26 cellular contexts compared by ENCODE assay signal in genomic region chr7:104175336-104175984, GRCh38. TPM values are rescaled to one million over a fixed set of nuclear protein-coding genes. Genes with fewer than 3 reads are reported as not detected.
DNase-seq lines count a peak whose midpoint lies in the region; ATAC-seq, FAIRE-seq and TF ChIP-seq lines count a peak whose summit lies in the region.
"Had no signal": no experiment of that assay in that cellular context is flagged by ENCODE, and none has a peak within 500 bp of the region (broad histone marks: within the 10 kb centered on the region; RNA-seq: fewer than 3 reads in every experiment).

No MANE protein-coding gene starts in this region.

- TF ChIP-seq RAD21 in IMR-90 (IDR thresholded peaks at IDR 0.05; ENCODE audit: low read length) (no peak), H1 (IDR thresholded peaks at IDR 0.05 in 1 of 2, conservative IDR thresholded peaks at IDR 0.05 in 1 of 2; ENCODE audit: low read depth in 2 of 2, low read length in 2 of 2) (no peak)

- H3K79me1 ChIP-seq in IMR-90 (ENCODE audit: low read depth in 1 of 2, low read length in 2 of 2), result no peaks in the 10 kb centered on the region
- no peaks in the 10 kb centered on the region for H3K79me1 ChIP-seq in H1 (ENCODE audit: low read depth, low read length)

- no peak overlapping the region for H2BK15ac ChIP-seq in IMR-90 (ENCODE audit: low read depth, low read length)
- no peak overlapping the region for H2BK15ac ChIP-seq in H1 (ENCODE audit: low read length)

- no peak overlapping the region for H3K23ac ChIP-seq in IMR-90 (ENCODE audit: low read depth, low read length)
- no peak overlapping the region for H3K23ac ChIP-seq in H1 (ENCODE audit: insufficient read length)

- peak overlapping the region in 1 of 11 experiments; percentile 24; a peak in 1 of 22 replicates for H3K27ac ChIP-seq in BLaER1 treated with 17β-estradiol and CSF1 and Interleukin-3, amounts not matched to agents 10 nM and 100 nM
- H3K27ac ChIP-seq in IMR-90 (ENCODE audit: insufficient read depth, low read length) (no peak overlapping the region), H1 (ENCODE audit: low read depth, low read length) (no peak overlapping the region), mucosa of rectum (ENCODE audit: low read depth in 2 of 2, low read length in 2 of 2) (peak overlapping the region; percentile 18 to 70), right atrium auricular region (no peak overlapping the region)
- H3K27ac ChIP-seq: A549, dorsolateral prefrontal cortex, RWPE1, suprapubic skin had no signal

- TF ChIP-seq POLR2A in IMR-90 (IDR thresholded peaks at IDR 0.05; ENCODE audit: low read depth, low read length), result no peak
- TF ChIP-seq POLR2A in H1 (IDR thresholded peaks at IDR 0.05; ENCODE audit: control extremely low read depth in 1 of 2, low read depth in 2 of 2, low read length in 2 of 2), result no peak

- CTCF ChIA-PET in IMR-90 (lab: Yijun Ruan, JAX) (interaction anchor here (1.4 kb wide), 1 partner anchor 12 kb away, joined by 3 read pairs; no protein-coding TSS in a partner anchor), H1 (lab: Charles Lee; ENCODE audit: partially characterized antibody) (interaction anchor here (0.6 to 1.2 kb wide), 2 partner anchors 602 to 728 kb away, joined by 3 read pairs; no protein-coding TSS in a partner anchor)

- H4K8ac ChIP-seq in IMR-90 (ENCODE audit: low read depth in 2 of 2, low read length in 2 of 2), result no peak overlapping the region
- no peak overlapping the region for H4K8ac ChIP-seq in H1 (ENCODE audit: extremely low read depth, insufficient read depth, low read length)

- H3K36me3 ChIP-seq in BLaER1 treated with 17β-estradiol and CSF1 and Interleukin-3, amounts not matched to agents 10 nM and 100 nM, result peaks cover 54 to 75% (median 58%) of the 10 kb centered on the region in 11 experiments
- H3K36me3 ChIP-seq in IMR-90 (ENCODE audit: control insufficient read depth, insufficient read depth, low read length) (peaks cover 7% of the 10 kb centered on the region), H1 (ENCODE audit: control insufficient read depth in 2 of 4, insufficient read depth in 4 of 4, low read length in 3 of 4) (peaks cover 0 to 18% (median 10%) of the 10 kb centered on the region in 4 experiments; a peak in 4 of 8 replicates), mucosa of rectum (ENCODE audit: control insufficient read depth in 2 of 2, insufficient read depth in 2 of 2, low read length in 2 of 2) (peaks cover 2 to 5% of the 10 kb centered on the region in 2 donors), right atrium auricular region (no peaks in the 10 kb centered on the region)

- peaks cover 0 to 20% (median 14%) of the 10 kb centered on the region in 10 experiments; a peak in 17 of 20 replicates for H3K4me1 ChIP-seq in BLaER1 treated with 17β-estradiol and CSF1 and Interleukin-3, amounts not matched to agents 10 nM and 100 nM
- H3K4me1 ChIP-seq in IMR-90 (ENCODE audit: control insufficient read depth, insufficient read depth, low read length), result peaks cover 1% of the 10 kb centered on the region; the same call in 1 of the 2 replicates
- H3K4me1 ChIP-seq in H1 (replicated peaks in 1 of 4; ENCODE audit: control insufficient read depth in 3 of 4, insufficient read depth in 4 of 4, low read length in 3 of 4), result peaks cover 2 to 12% (median 6%) of the 10 kb centered on the region in 4 experiments; a peak in 4 of 7 replicates
- peaks cover 3 to 11% of the 10 kb centered on the region in 2 donors for H3K4me1 ChIP-seq in mucosa of rectum (ENCODE audit: control insufficient read depth in 2 of 2, insufficient read depth in 2 of 2, low read length in 2 of 2)
- H3K4me1 ChIP-seq in right atrium auricular region, result no peaks in the 10 kb centered on the region
- H3K4me1 ChIP-seq: A549, suprapubic skin had no signal

- H2BK20ac ChIP-seq in IMR-90 (ENCODE audit: low read depth, low read length) (no peak overlapping the region), H1 (ENCODE audit: low read length) (no peak overlapping the region)

- H3K27me3 ChIP-seq in BLaER1 treated with 17β-estradiol and CSF1 and Interleukin-3, amounts not matched to agents 10 nM and 100 nM, result no peaks in the 10 kb centered on the region
- no peaks in the 10 kb centered on the region for H3K27me3 ChIP-seq in IMR-90 (ENCODE audit: control insufficient read depth, insufficient read depth, low read length)
- H3K27me3 ChIP-seq in H1 (replicated peaks in 1 of 4; ENCODE audit: control insufficient read depth in 3 of 4, extremely low read depth in 1 of 4, insufficient read depth in 3 of 4, low read length in 3 of 4), result no peaks in the 10 kb centered on the region
- H3K27me3 ChIP-seq in mucosa of rectum (ENCODE audit: control insufficient read depth in 2 of 2, insufficient read depth in 2 of 2, low read length in 2 of 2), result no peaks in the 10 kb centered on the region
- no peaks in the 10 kb centered on the region for H3K27me3 ChIP-seq in right atrium auricular region
- H3K27me3 ChIP-seq: dorsolateral prefrontal cortex, suprapubic skin had no signal

- H4K20me1 ChIP-seq in BLaER1 treated with 17β-estradiol and CSF1 and Interleukin-3, amounts not matched to agents 10 nM and 100 nM, result no peaks in the 10 kb centered on the region
- H4K20me1 ChIP-seq in IMR-90 (ENCODE audit: insufficient read depth, low read length) (no peaks in the 10 kb centered on the region), H1 (replicated peaks in 1 of 2; ENCODE audit: control insufficient read depth in 1 of 2, insufficient read depth in 2 of 2, low read length in 2 of 2) (no peaks in the 10 kb centered on the region)

- H2BK120ac ChIP-seq in IMR-90 (ENCODE audit: low read depth, low read length), result no peak overlapping the region
- H2BK120ac ChIP-seq in H1 (replicated peaks; ENCODE audit: low read depth, low read length), result no peak overlapping the region

- POLR2A ChIA-PET in IMR-90 (lab: Charles Lee; ENCODE audit: unreplicated experiment) (no interaction called here), H1 (lab: Charles Lee; ENCODE audit: partially characterized antibody) (interaction anchor here (0.7 kb wide), 1 partner anchor 10 kb away, joined by 3 read pairs; no protein-coding TSS in a partner anchor)

- no peaks in the 10 kb centered on the region for H3K79me2 ChIP-seq in H1 (ENCODE audit: control insufficient read depth in 1 of 2, insufficient read depth in 2 of 2, low read length in 2 of 2)

- no peak overlapping the region for H4K5ac ChIP-seq in IMR-90 (ENCODE audit: low read depth, low read length)
- no peak overlapping the region for H4K5ac ChIP-seq in H1 (ENCODE audit: insufficient read length, low read depth, low read length)

- TF ChIP-seq EP300 in H1 (IDR thresholded peaks at IDR 0.05; ENCODE audit: borderline replicate concordance in 1 of 2, low read depth in 2 of 2, low read length in 2 of 2), result no peak

- H2AFZ ChIP-seq in IMR-90 (replicated peaks; ENCODE audit: low read length, poor library complexity) (no peak overlapping the region), H1 (ENCODE audit: low read length) (no peak overlapping the region)

- no peak overlapping the region for H3K4me3 ChIP-seq in BLaER1 treated with 17β-estradiol and CSF1 and Interleukin-3, amounts not matched to agents 10 nM and 100 nM
- H3K4me3 ChIP-seq in IMR-90 (ENCODE audit: insufficient read depth, low read depth, low read length), result no peak overlapping the region
- peak overlapping the region in 1 of 4 experiments; percentile 37; a peak in 1 of 8 replicates for H3K4me3 ChIP-seq in H1 (ENCODE audit: extremely low read depth in 1 of 4, insufficient read depth in 2 of 4, low read depth in 3 of 4, low read length in 4 of 4)
- no peak overlapping the region for H3K4me3 ChIP-seq in mucosa of rectum (ENCODE audit: low read length in 2 of 2)
- no peak overlapping the region for H3K4me3 ChIP-seq in right atrium auricular region
- H3K4me3 ChIP-seq: A549, dorsolateral prefrontal cortex, lung, mucosa of descending colon, suprapubic skin had no signal

- intact Hi-C loops in IMR-90 (cut with micrococcal nuclease), result no loop called here

- H2BK5ac ChIP-seq in IMR-90 (ENCODE audit: low read depth, low read length, poor library complexity, severe bottlenecking) (no peak overlapping the region), H1 (ENCODE audit: low read depth, low read length) (no peak overlapping the region)

- H2AK9ac ChIP-seq in IMR-90 (replicated peaks; ENCODE audit: low read depth, low read length, poor library complexity), result no peak overlapping the region

- in situ Hi-C loops in IMR-90 (cut with MboI; ENCODE audit: low sequenced_read_pairs), result no loop called here

- no CpG with 5 or more reads among the region's 2 CpGs for WGBS in IMR-90 (ENCODE audit: extremely low coverage in 2 of 2, insufficient read length in 1 of 2), 2 experiments
- 40% methylated on average over 2 of the region's 2 CpGs; no CpG with 5 or more reads in 1 of the 2 experiments for WGBS in H1 (ENCODE audit: extremely low coverage in 1 of 2, insufficient coverage in 1 of 2, insufficient read length in 1 of 2, insufficient replicate concordance in 2 of 2, low coverage in 1 of 2, low lambda C conversion rate in 2 of 2, missing lambda C conversion rate in 1 of 2), 2 experiments

- ATAC-seq in IMR-90 (ENCODE audit: low read depth) (peak; percentile 60), HG02588 (IDR thresholded peaks at IDR 0.05; ENCODE audit: unreplicated experiment) (no peak)
- ATAC-seq: A549; activated naive CD8-positive, alpha-beta T cell treated with anti-CD3 and anti-CD28 coated beads, Interleukin-2, amount 50 U/mL, for 24 hours; activated T-cell treated with anti-CD3 and anti-CD28 coated beads, Interleukin-2, amount 50 U/mL, for 4 hours; sciatic nerve; stimulated activated effector memory CD8-positive, alpha-beta T cell treated with anti-CD3 and anti-CD28 coated beads, Interleukin-12 subunit alpha, Interleukin-12 subunit beta, amount 100 ng/mL, for 72 hours had no signal

- dilution Hi-C loops in IMR-90 (cut with HindIII; ENCODE audit: low sequenced_read_pairs, unreplicated experiment), result no loop called here

- TF ChIP-seq CTCF in IMR-90 (conservative IDR thresholded peaks at IDR 0.05; ENCODE audit: low read depth, low read length), result no peak
- no peak for TF ChIP-seq CTCF in H1 (IDR thresholded peaks at IDR 0.05; ENCODE audit: control extremely low read depth in 1 of 3, insufficient read depth in 1 of 3, low read depth in 1 of 3, low read length in 3 of 3)
- TF ChIP-seq CTCF in right atrium auricular region (IDR thresholded peaks at IDR 0.05), result no peak

- H3K56ac ChIP-seq in IMR-90 (ENCODE audit: extremely low read depth, insufficient read depth, low read length), result no peak overlapping the region
- H3K56ac ChIP-seq in H1 (replicated peaks; ENCODE audit: insufficient read length, low read depth, low read length), result no peak overlapping the region

- no peak overlapping the region for H2BK12ac ChIP-seq in H1 (ENCODE audit: low read depth, low read length)

- H2AK5ac ChIP-seq in IMR-90 (ENCODE audit: low read depth, low read length) (no peak overlapping the region), H1 (ENCODE audit: low read depth, low read length) (no peak overlapping the region)

- H4K91ac ChIP-seq in IMR-90 (ENCODE audit: insufficient read depth, low read depth, low read length) (no peak overlapping the region), H1 (replicated peaks; ENCODE audit: insufficient read length, low read length) (no peak overlapping the region)

- H3K9ac ChIP-seq in BLaER1 treated with 17β-estradiol and CSF1 and Interleukin-3, amounts not matched to agents 10 nM and 100 nM, result no peak overlapping the region
- H3K9ac ChIP-seq in IMR-90 (ENCODE audit: low read depth, low read length) (no peak overlapping the region), H1 (replicated peaks in 1 of 4; ENCODE audit: extremely low read depth in 1 of 4, low read depth in 3 of 4, low read length in 3 of 4) (no peak overlapping the region), mucosa of rectum (ENCODE audit: low read depth in 1 of 2, low read length in 2 of 2) (no peak overlapping the region)

- DNase-seq in IMR-90, result peak; percentile 15
- no peak for DNase-seq in H1 (ENCODE audit: low read depth in 1 of 2, low spot score in 2 of 2)
- no peak for DNase-seq in right atrium auricular region (ENCODE audit: low spot score)
- no peak for DNase-seq in UCSD-AML1 (lab: John Stamatoyannopoulos, UW; ENCODE audit: unreplicated experiment)
- DNase-seq in T-helper 9 cell, result no peak
- DNase-seq: activated CD4-positive, alpha-beta T cell treated with anti-CD3 and anti-CD28 coated beads, Interleukin-2, amount 10 ng/mL, durations not matched to agents 24 days and 14 days; activated naive CD8-positive, alpha-beta T cell treated with anti-CD3 and anti-CD28 coated beads, Interleukin-2, amount 50 U/mL, for 24 hours; activated T-cell treated with anti-CD3 and anti-CD28 coated beads, Interleukin-2, amount 50 U/mL, for 4 hours; dorsolateral prefrontal cortex; head of caudate nucleus; Karpas-422; NCI-H1694; NCI-H446 treated with DMSO at 0.1 percent for 48 hours; stimulated activated CD4-positive, alpha-beta T cell treated with anti-CD3 and anti-CD28 coated beads, Interleukin-12 subunit alpha, Interleukin-12 subunit beta, amount 100 ng/mL, for 4 hours; stimulated activated CD4-positive, alpha-beta T cell treated with anti-CD3 and anti-CD28 coated beads, Interleukin-4, amount 100 ng/mL, for 24 hours had no signal

- H3K14ac ChIP-seq in IMR-90 (replicated peaks; ENCODE audit: low read depth, low read length) (no peak overlapping the region), H1 (ENCODE audit: insufficient read length) (no peak overlapping the region)

- H3K4me2 ChIP-seq in BLaER1 treated with 17β-estradiol and CSF1 and Interleukin-3, amounts not matched to agents 10 nM and 100 nM, result peak overlapping the region in 10 of 11 experiments; percentile 1 to 57 (median 24); a peak in 11 of 22 replicates
- peak overlapping the region; percentile 35 for H3K4me2 ChIP-seq in IMR-90 (ENCODE audit: low read depth, low read length)
- peak overlapping the region; percentile 9 to 31; a peak in 2 of 4 replicates for H3K4me2 ChIP-seq in H1 (ENCODE audit: insufficient read depth in 1 of 2, low read depth in 2 of 2, low read length in 2 of 2)
- H3K4me2 ChIP-seq: A549 had no signal

- H3K18ac ChIP-seq in IMR-90 (ENCODE audit: low read depth, low read length) (no peak overlapping the region), H1 (ENCODE audit: extremely low read depth, low read length) (no peak overlapping the region)

- H3K4ac ChIP-seq in IMR-90 (ENCODE audit: low read depth, low read length) (no peak overlapping the region), H1 (replicated peaks; ENCODE audit: insufficient read length, low read depth, low read length) (no peak overlapping the region)

- peaks cover 30 to 47% (median 38%) of the 10 kb centered on the region in 11 experiments for H3K9me3 ChIP-seq in BLaER1 treated with 17β-estradiol and CSF1 and Interleukin-3, amounts not matched to agents 10 nM and 100 nM (replicated peaks in 1 of 11)
- H3K9me3 ChIP-seq in IMR-90 (ENCODE audit: control insufficient read depth, insufficient read depth, low read length) (no peaks in the 10 kb centered on the region), H1 (ENCODE audit: insufficient read depth in 2 of 2, low read depth in 1 of 2, low read length in 1 of 2) (peaks cover 12 to 25% of the 10 kb centered on the region in 2 experiments), mucosa of rectum (ENCODE audit: control insufficient read depth in 2 of 2, low read length in 2 of 2) (no peaks in the 10 kb centered on the region), right atrium auricular region (no peaks in the 10 kb centered on the region)
- H3K9me3 ChIP-seq: suprapubic skin had no signal

- no peaks in the 10 kb centered on the region; the same call in 1 of the 2 replicates for H3K9me1 ChIP-seq in IMR-90 (ENCODE audit: insufficient read depth, low read length)

- no TSS peak for BruUV-seq in IMR-90 (replicated peaks; lab: Mats Ljungman, UMichigan)

- no peaks in the 10 kb centered on the region for H3K23me2 ChIP-seq in H1 (ENCODE audit: low read depth, low read length)

- FAIRE-seq in H1 (lab: Jason Lieb, UNC), result no peak
- FAIRE-seq: A549, H54 had no signal

RNA-seq across cellular contexts. Expression of gene ORC5, which starts 32.4 kb away (rescaled TPM):
- 18.8 and 27.8 TPM in 2 replicates for total RNA-seq in IMR-90 (2012; rRNA removed)
- polyA plus RNA-seq in IMR-90 (2012; rRNA removed), result 6.5 and 7.9 TPM in 2 replicates
- polyA plus RNA-seq in IMR-90 (2012; cell fraction: cytosol; rRNA removed), result 1.2 and 1.7 TPM in 2 replicates
- 0.65 and 2.9 TPM in 2 replicates for polyA plus RNA-seq in IMR-90 (2012; cell fraction: nucleus; rRNA removed; ENCODE audit: low replicate concordance)
- total RNA-seq in H1 (2021; fragmentation: NEBNext Ultra II Directional; extraction: Animal tissue kit (Norgen Biotek cat#: 25700)), result 19.6 and 19.9 TPM in 2 replicates
- polyA plus RNA-seq in H1 (2011; rRNA removed), result 7.7 and 7.8 TPM in 2 replicates
- polyA plus RNA-seq in H1 (2011; cell fraction: cytosol; rRNA removed), result 8.8 TPM
- 20.0 TPM for polyA plus RNA-seq in H1 (2011; cell fraction: nucleus; rRNA removed)
- 13.1 to 20.3 TPM (median 16.9 TPM) in 4 replicates for polyA plus RNA-seq in H1 (2012, experiment 1 of 2)
- polyA plus RNA-seq in H1 (2012, experiment 2 of 2), result 5.2 TPM
- polyA plus RNA-seq in H1 (2013, experiment 1 of 2), result 25.3 TPM
- 27.6 TPM for polyA plus RNA-seq in H1 (2013, experiment 2 of 2)
- polyA minus RNA-seq in H1 (2011; rRNA and poly(A)+ RNA removed), result 9.7 and 15.9 TPM in 2 replicates
- 9.3 TPM for polyA minus RNA-seq in H1 (2011; cell fraction: cytosol; rRNA and poly(A)+ RNA removed)
- 22.6 TPM for polyA minus RNA-seq in H1 (2011; cell fraction: nucleus; rRNA and poly(A)+ RNA removed)
- 10 to 100 TPM in 1 of 2 donors, 1 to 10 TPM in 1; 5.5 to 11.9 TPM for total RNA-seq in right atrium auricular region

Comparison
In these comparisons a context has a peak if more than half of its experiments do, and no peak if none do; other contexts are left out.
1. H3K27ac ChIP-seq: peak in mucosa of rectum (2 of 2); none in IMR-90 (single experiment), H1 (single experiment) and right atrium auricular region (0 of 2).
2. Peak in every context shown above with its lines, with median percentiles within 50 percentile points of each other: H3K4me2 ChIP-seq.